ENCODE assay signal across 1 cellular context in the genomic region with DNA sequence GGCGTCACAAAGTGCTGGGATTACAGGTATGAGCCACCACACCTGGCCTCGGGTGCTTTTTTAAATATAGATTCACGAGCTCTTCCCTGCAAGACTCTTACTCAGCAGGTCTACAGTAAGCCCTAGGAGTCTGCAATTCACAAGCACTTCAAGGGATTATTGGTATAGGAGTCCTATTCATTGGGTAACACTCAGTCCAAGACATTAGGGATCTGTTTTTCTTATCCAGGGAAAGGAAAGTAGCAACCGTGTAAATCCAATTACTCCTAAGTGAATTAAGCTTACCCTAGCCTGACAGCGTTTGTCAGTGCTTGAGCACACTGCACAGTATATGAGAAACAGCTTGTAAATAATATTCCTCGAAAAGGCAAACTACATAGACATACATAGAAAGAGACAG.
TF ChIP-seq lines count a peak whose summit lies in the region.

No MANE protein-coding gene starts in this region.

TF ChIP-seq in SK-N-SH, 30 proteins besides CTCF, POLR2A, EP300 and RAD21 (continued from another document):
- TF ChIP-seq, protein P1, sequence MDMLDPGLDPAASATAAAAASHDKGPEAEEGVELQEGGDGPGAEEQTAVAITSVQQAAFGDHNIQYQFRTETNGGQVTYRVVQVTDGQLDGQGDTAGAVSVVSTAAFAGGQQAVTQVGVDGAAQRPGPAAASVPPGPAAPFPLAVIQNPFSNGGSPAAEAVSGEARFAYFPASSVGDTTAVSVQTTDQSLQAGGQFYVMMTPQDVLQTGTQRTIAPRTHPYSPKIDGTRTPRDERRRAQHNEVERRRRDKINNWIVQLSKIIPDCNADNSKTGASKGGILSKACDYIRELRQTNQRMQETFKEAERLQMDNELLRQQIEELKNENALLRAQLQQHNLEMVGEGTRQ (IDR thresholded peaks at IDR 0.05; ENCODE audit: borderline replicate concordance, low read depth, low read length), result no peak
- no peak for TF ChIP-seq NRF1 (IDR thresholded peaks at IDR 0.05; ENCODE audit: low read depth, low read length)
- TF ChIP-seq, protein P2, sequence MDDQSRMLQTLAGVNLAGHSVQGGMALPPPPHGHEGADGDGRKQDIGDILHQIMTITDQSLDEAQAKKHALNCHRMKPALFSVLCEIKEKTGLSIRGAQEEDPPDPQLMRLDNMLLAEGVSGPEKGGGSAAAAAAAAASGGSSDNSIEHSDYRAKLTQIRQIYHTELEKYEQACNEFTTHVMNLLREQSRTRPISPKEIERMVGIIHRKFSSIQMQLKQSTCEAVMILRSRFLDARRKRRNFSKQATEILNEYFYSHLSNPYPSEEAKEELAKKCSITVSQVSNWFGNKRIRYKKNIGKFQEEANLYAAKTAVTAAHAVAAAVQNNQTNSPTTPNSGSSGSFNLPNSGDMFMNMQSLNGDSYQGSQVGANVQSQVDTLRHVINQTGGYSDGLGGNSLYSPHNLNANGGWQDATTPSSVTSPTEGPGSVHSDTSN (IDR thresholded peaks at IDR 0.05), result no peak
- no peak for TF ChIP-seq JUND (IDR thresholded peaks at IDR 0.05)
- no peak for TF ChIP-seq ELF1 (IDR thresholded peaks at IDR 0.05)
- TF ChIP-seq FOSL2 (IDR thresholded peaks at IDR 0.05; ENCODE audit: borderline replicate concordance, low read depth), result no peak
